13 cellular contexts compared by ENCODE assay signal in the genomic region with DNA sequence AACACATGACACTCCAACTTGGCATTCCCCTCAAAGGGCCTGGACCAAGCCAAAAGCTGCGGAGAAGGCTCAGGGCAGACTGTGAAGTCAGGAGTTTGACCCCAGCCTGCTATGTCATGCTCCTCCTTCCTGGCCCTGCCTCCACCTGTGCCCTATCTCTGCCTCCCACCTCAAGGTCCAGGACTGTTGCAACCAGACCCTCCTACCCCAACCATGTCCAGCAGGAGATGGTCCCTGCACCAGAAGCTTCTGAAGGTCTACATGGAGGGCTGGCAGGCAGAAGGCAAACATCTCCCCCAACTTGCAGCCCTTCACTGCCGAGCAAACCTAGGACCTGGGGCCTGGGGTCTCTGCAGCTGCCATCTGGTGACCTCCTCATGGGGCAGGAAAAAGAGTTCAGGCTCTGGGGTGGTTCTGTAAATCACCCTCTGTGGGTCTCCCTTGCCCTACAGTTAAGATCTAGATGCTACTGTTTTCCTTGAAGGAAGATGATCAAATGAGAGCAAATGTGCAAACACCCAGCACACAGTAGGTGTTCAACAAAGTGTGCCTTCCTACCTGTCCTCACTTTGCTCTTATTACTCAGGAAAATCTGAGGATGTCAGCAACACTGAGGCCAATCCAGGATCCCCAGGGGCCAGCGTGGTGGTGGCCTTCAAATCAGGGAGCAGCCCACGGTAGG. TPM values are rescaled to one million over a fixed set of nuclear protein-coding genes. Genes with fewer than 3 reads are reported as not detected.
"Had no signal": no experiment of that assay in that cellular context is flagged by ENCODE, and none has a peak within 500 bp of the region (broad histone marks: within the 10 kb centered on the region; RNA-seq: fewer than 3 reads in every experiment).

No MANE protein-coding gene starts in this region.

- H3K36me3 Mint-ChIP-seq: activated naive CD8-positive, alpha-beta T cell treated with anti-CD3 and anti-CD28 coated beads for 36 hours; brain; naive B cell had no signal

- H3K27ac Mint-ChIP-seq: activated T-cell treated with anti-CD3 and anti-CD28 coated beads, Interleukin-2, amount 50 U/mL, for 72 hours had no signal

- FAIRE-seq: small intestine had no signal

- H3K9me3 ChIP-seq: esophagus muscularis mucosa, prostate gland had no signal

- H3K27me3 Mint-ChIP-seq: activated B cell treated with CpG ODN at 0.5 μM for 24 hours; activated naive CD8-positive, alpha-beta T cell treated with anti-CD3 and anti-CD28 coated beads for 36 hours had no signal

- H3K4me1 ChIP-seq: prostate gland had no signal

- H3K36me3 ChIP-seq: esophagus muscularis mucosa, prostate gland had no signal

- H3K27ac ChIP-seq: coronary artery, esophagus muscularis mucosa, prostate gland had no signal

- H3K9me3 Mint-ChIP-seq: activated B cell treated with CpG ODN at 0.5 μM for 24 hours; activated naive CD8-positive, alpha-beta T cell treated with anti-CD3 and anti-CD28 coated beads for 36 hours; activated T-cell treated with anti-CD3 and anti-CD28 coated beads, Interleukin-2, amount 50 U/mL, for 72 hours; naive B cell had no signal

- H3K4me3 ChIP-seq: coronary artery, esophagus muscularis mucosa, prostate gland had no signal

RNA-seq across cellular contexts. Expression of a gene that starts 21.7 kb away (rescaled TPM):
- total RNA-seq: activated naive CD8-positive, alpha-beta T cell treated with anti-CD3 and anti-CD28 coated beads for 36 hours; activated T-cell treated with anti-CD3 and anti-CD28 coated beads, Interleukin-2, amount 50 U/mL, for 72 hours; esophagus muscularis mucosa; mammary epithelial cell; mononuclear cell had no signal
- polyA plus RNA-seq: mammary epithelial cell, small intestine had no signal

RNA-seq across cellular contexts. Expression of a gene that starts 42.3 kb away (rescaled TPM):
- total RNA-seq: left lobe of liver had no signal
- polyA plus RNA-seq: keratinocyte, mammary epithelial cell had no signal

RNA-seq across cellular contexts. Expression of a gene that starts 45.0 kb away (rescaled TPM):
- total RNA-seq: mononuclear cell had no signal

RNA-seq across cellular contexts. Expression of a gene that starts 56.1 kb away (rescaled TPM):
- total RNA-seq: left lobe of liver, mammary epithelial cell, mononuclear cell had no signal
- polyA plus RNA-seq: keratinocyte, mammary epithelial cell had no signal
